8 cellular contexts compared by ENCODE assay signal in genomic region chr5:168486136-168486879, GRCh38. TPM values are rescaled to one million over a fixed set of nuclear protein-coding genes. Genes with fewer than 3 reads are reported as not detected.
DNase-seq lines count a peak whose midpoint lies in the region; ATAC-seq and TF ChIP-seq lines count a peak whose summit lies in the region.

RARS1 (plus strand) TSS chr5:168486471; CDS start chr5:168486499, 28 bp downstream.

- TF ChIP-seq CTCF in LNCAP (IDR thresholded peaks at IDR 0.05), result peak; percentile 94
- TF ChIP-seq CTCF in fibroblast of lung (conservative IDR thresholded peaks at IDR 0.05 in 1 of 2, IDR thresholded peaks at IDR 0.05 in 1 of 2; ENCODE audit: low read depth in 1 of 2, low read length in 2 of 2), result peak; percentile 98 to 99

- H3K9me3 Mint-ChIP-seq in activated T-helper 17 cell treated with anti-CD3 and anti-CD28 coated beads, Interleukin-2, amount 50 U/mL, for 72 hours, result no peaks in the 10 kb centered on the region
- H3K9me3 Mint-ChIP-seq in naive thymus-derived CD4-positive, alpha-beta T cell, result no peaks in the 10 kb centered on the region
- H3K9me3 Mint-ChIP-seq in stimulated activated naive B cell treated with anti-CD40 and anti-IgM and Interleukin-4, amounts not matched to agents 10 μg/mL and 1 μg/mL and 100 μg/mL, for 72 hours, result no peaks in the 10 kb centered on the region

- H3K27me3 Mint-ChIP-seq in activated T-helper 17 cell treated with anti-CD3 and anti-CD28 coated beads, Interleukin-2, amount 50 U/mL, for 72 hours, result no peaks in the 10 kb centered on the region
- H3K27me3 Mint-ChIP-seq in naive thymus-derived CD4-positive, alpha-beta T cell, result peaks cover 0 to 3% (median 0%) of the 10 kb centered on the region in 5 donors
- H3K27me3 Mint-ChIP-seq in stimulated activated naive B cell treated with anti-CD40 and anti-IgM and Interleukin-4, amounts not matched to agents 10 μg/mL and 1 μg/mL and 100 μg/mL, for 72 hours, result peaks cover 6 to 13% of the 10 kb centered on the region in 2 donors

- H3K27me3 ChIP-seq in fibroblast of lung (ENCODE audit: control insufficient read depth, insufficient read depth, low read length), result no peaks in the 10 kb centered on the region
- no peaks in the 10 kb centered on the region for H3K27me3 ChIP-seq in naive thymus-derived CD4-positive, alpha-beta T cell (ENCODE audit: control insufficient read depth in 2 of 2, insufficient read depth in 2 of 2, low read length in 2 of 2)

- intact Hi-C loops in naive thymus-derived CD4-positive, alpha-beta T cell (cut with micrococcal nuclease), result loop anchor here (1.0 to 10.0 kb wide), 6 partner anchors 93 to 1151 kb away; partner anchors contain the start of genes PANK3 (in 2 of the 2), DOCK2 (in 1 of the 2) and WWC1 (in 1 of the 2)

- peak within 1 kb of the TSS; percentile 100 for H3K4me3 Mint-ChIP-seq in activated T-helper 17 cell treated with anti-CD3 and anti-CD28 coated beads, Interleukin-2, amount 50 U/mL, for 72 hours
- peak within 1 kb of the TSS; percentile 96 to 100 (median 99) for H3K4me3 Mint-ChIP-seq in naive thymus-derived CD4-positive, alpha-beta T cell
- peak within 1 kb of the TSS; percentile 99 to 100 for H3K4me3 Mint-ChIP-seq in stimulated activated naive B cell treated with anti-CD40 and anti-IgM and Interleukin-4, amounts not matched to agents 10 μg/mL and 1 μg/mL and 100 μg/mL, for 72 hours

- ATAC-seq in activated T-helper 17 cell treated with anti-CD3 and anti-CD28 coated beads, Interleukin-2, amount 50 U/mL, for 72 hours (replicated peaks), result peak; percentile 95
- peak; percentile 98 for ATAC-seq in naive thymus-derived CD4-positive, alpha-beta T cell
- ATAC-seq in stimulated activated naive B cell treated with anti-CD40 and anti-IgM and Interleukin-4, amounts not matched to agents 10 μg/mL and 1 μg/mL and 100 μg/mL, for 72 hours (replicated peaks), result peak; percentile 97 to 98

- peak within 1 kb of the TSS; percentile 58 for H3K27ac ChIP-seq in fibroblast of lung (ENCODE audit: insufficient read depth, low read length)
- H3K27ac ChIP-seq in naive thymus-derived CD4-positive, alpha-beta T cell (ENCODE audit: low read depth, low read length), result peak within 1 kb of the TSS; percentile 73

- POLR2A ChIA-PET in naive thymus-derived CD4-positive, alpha-beta T cell (lab: Charles Lee), result interaction anchor here (2.9 kb wide), 1 partner anchor 93 kb away, joined by 16 read pairs; the partner anchor contains the start of gene PANK3

- CTCF ChIA-PET in naive thymus-derived CD4-positive, alpha-beta T cell (lab: Charles Lee), result no interaction called here

- peak within 1 kb of the TSS; percentile 90 for H3K4me2 ChIP-seq in fibroblast of lung (ENCODE audit: extremely low read depth, insufficient read depth, low read length)

- no peaks in the 10 kb centered on the region for H3K9me3 ChIP-seq in fibroblast of lung (ENCODE audit: control insufficient read depth, insufficient read depth, low read depth, low read length)
- H3K9me3 ChIP-seq in naive thymus-derived CD4-positive, alpha-beta T cell (ENCODE audit: control insufficient read depth in 2 of 3, low read length in 3 of 3), result no peaks in the 10 kb centered on the region

- peak within 1 kb of the TSS; percentile 74 for H3K9ac ChIP-seq in fibroblast of lung (ENCODE audit: insufficient read depth, low read length)

- DNase-seq in ELR (ENCODE audit: low read depth), result peak; percentile 95
- DNase-seq in GOT3 (lab: John Stamatoyannopoulos, UW), result peak; percentile 84
- peak; percentile 94 for DNase-seq in RPMI8226
- DNase-seq in fibroblast of lung (ENCODE audit: low read depth in 2 of 2), result peak; percentile 91 to 93
- DNase-seq in naive thymus-derived CD4-positive, alpha-beta T cell, result peak; percentile 65 to 89 (median 76)
- DNase-seq in stimulated activated naive B cell treated with anti-CD40 and anti-IgM and Interleukin-4, amounts not matched to agents 10 μg/mL and 1 μg/mL and 100 μg/mL, for 72 hours, result peak; percentile 88

- peak within 1 kb of the TSS; percentile 91 for H2AFZ ChIP-seq in fibroblast of lung (ENCODE audit: low read length)

- H3K36me3 ChIP-seq in fibroblast of lung (ENCODE audit: control insufficient read depth, insufficient read depth, low read length), result peaks cover 12% of the 10 kb centered on the region
- peaks cover 0 to 27% (median 5%) of the 10 kb centered on the region in 3 experiments for H3K36me3 ChIP-seq in naive thymus-derived CD4-positive, alpha-beta T cell (ENCODE audit: control insufficient read depth in 2 of 3, insufficient read depth in 3 of 3, low read length in 3 of 3)

- peaks cover 30% of the 10 kb centered on the region for H3K79me2 ChIP-seq in fibroblast of lung (ENCODE audit: control insufficient read depth, insufficient read depth, low read length)

- H4K20me1 ChIP-seq in fibroblast of lung (ENCODE audit: control insufficient read depth, extremely low read depth, insufficient read depth, low read length), result no peaks in the 10 kb centered on the region

- peaks cover 21% of the 10 kb centered on the region for H3K4me1 Mint-ChIP-seq in activated T-helper 17 cell treated with anti-CD3 and anti-CD28 coated beads, Interleukin-2, amount 50 U/mL, for 72 hours
- peaks cover 30 to 52% (median 44%) of the 10 kb centered on the region in 7 donors for H3K4me1 Mint-ChIP-seq in naive thymus-derived CD4-positive, alpha-beta T cell
- peaks cover 22 to 24% of the 10 kb centered on the region in 2 donors for H3K4me1 Mint-ChIP-seq in stimulated activated naive B cell treated with anti-CD40 and anti-IgM and Interleukin-4, amounts not matched to agents 10 μg/mL and 1 μg/mL and 100 μg/mL, for 72 hours

- H3K4me1 ChIP-seq in fibroblast of lung (ENCODE audit: control insufficient read depth, extremely low read depth, insufficient read depth, low read length), result no peaks in the 10 kb centered on the region
- H3K4me1 ChIP-seq in naive thymus-derived CD4-positive, alpha-beta T cell (ENCODE audit: control insufficient read depth in 2 of 2, insufficient read depth in 2 of 2, low read length in 2 of 2), result peaks cover 7% of the 10 kb centered on the region in 2 donors

- peak within 1 kb of the TSS; percentile 99 for H3K27ac Mint-ChIP-seq in activated T-helper 17 cell treated with anti-CD3 and anti-CD28 coated beads, Interleukin-2, amount 50 U/mL, for 72 hours
- peak within 1 kb of the TSS; percentile 88 to 96 (median 92) for H3K27ac Mint-ChIP-seq in naive thymus-derived CD4-positive, alpha-beta T cell
- peak within 1 kb of the TSS; percentile 97 for H3K27ac Mint-ChIP-seq in stimulated activated naive B cell treated with anti-CD40 and anti-IgM and Interleukin-4, amounts not matched to agents 10 μg/mL and 1 μg/mL and 100 μg/mL, for 72 hours

- H3K36me3 Mint-ChIP-seq in activated T-helper 17 cell treated with anti-CD3 and anti-CD28 coated beads, Interleukin-2, amount 50 U/mL, for 72 hours (ENCODE audit: low read depth), result peaks cover 50% of the 10 kb centered on the region
- peaks cover 7 to 18% (median 15%) of the 10 kb centered on the region in 5 donors for H3K36me3 Mint-ChIP-seq in naive thymus-derived CD4-positive, alpha-beta T cell
- H3K36me3 Mint-ChIP-seq in stimulated activated naive B cell treated with anti-CD40 and anti-IgM and Interleukin-4, amounts not matched to agents 10 μg/mL and 1 μg/mL and 100 μg/mL, for 72 hours, result peaks cover 8 to 23% of the 10 kb centered on the region in 2 donors

- peak within 1 kb of the TSS; percentile 48 to 97 (median 88) for H3K4me3 ChIP-seq in fibroblast of lung (replicated peaks in 1 of 4; ENCODE audit: control extremely low read depth in 1 of 4, insufficient read depth in 1 of 4, low read depth in 3 of 4, low read length in 4 of 4)
- peak within 1 kb of the TSS; percentile 93 for H3K4me3 ChIP-seq in naive thymus-derived CD4-positive, alpha-beta T cell (ENCODE audit: low read length)

RNA-seq across cellular contexts. Expression of gene RARS1, which starts in this region (rescaled TPM):
- total RNA-seq in activated T-helper 17 cell treated with anti-CD3 and anti-CD28 coated beads, Interleukin-2, amount 50 U/mL, for 72 hours, result 100 to 1,000 TPM in 1 of 2 donors, 10 to 100 TPM in 1; 86.0 to 121 TPM
- 111 and 144 TPM in 2 replicates for total RNA-seq in fibroblast of lung
- polyA plus RNA-seq in fibroblast of lung, result 135 and 137 TPM in 2 replicates
- polyA plus RNA-seq in fibroblast of lung (2012), result 103 and 106 TPM in 2 replicates
- 4.0 and 7.7 TPM in 2 replicates for polyA minus RNA-seq in fibroblast of lung (ENCODE audit: low replicate concordance)
- total RNA-seq in naive thymus-derived CD4-positive, alpha-beta T cell, result 100 to 1,000 TPM in 2 of 5 experiments, 10 to 100 TPM in 3; 59.1 to 110 (median 81.3) TPM
- 10 to 100 TPM; 21.3 to 31.0 TPM for polyA plus RNA-seq in naive thymus-derived CD4-positive, alpha-beta T cell

Comparison
In these comparisons a context has a peak if more than half of its experiments do, and no peak if none do; other contexts are left out.
1. Peak in every context shown above with its lines: DNase-seq, ATAC-seq, H3K4me3 ChIP-seq and H3K27ac ChIP-seq.